In genomic region chr2:66334237-66335054, GRCh38 we compare ENCODE assay signal across 17 cellular contexts.
DNase-seq lines count a peak whose midpoint lies in the region; ATAC-seq and TF ChIP-seq lines count a peak whose summit lies in the region.
"Had no signal": no experiment of that assay in that cellular context is flagged by ENCODE, and none has a peak within 500 bp of the region (broad histone marks: within the 10 kb centered on the region; RNA-seq: fewer than 3 reads in every experiment).

No MANE protein-coding gene starts in this region.

- peak; percentile 60 for ATAC-seq in WTC11
- no peak for ATAC-seq in stimulated activated naive B cell treated with anti-CD40 and anti-IgM and Interleukin-4, amounts not matched to agents 10 μg/mL and 1 μg/mL and 100 μg/mL, for 72 hours (replicated peaks)

- H3K27me3 ChIP-seq in BE2C = no peaks in the 10 kb centered on the region
- H3K27me3 ChIP-seq: BLaER1, upper lobe of left lung had no signal

- TF ChIP-seq CTCF in NB4 (IDR thresholded peaks at IDR 0.05; ENCODE audit: low read depth, low read length) (no peak), WTC11 (IDR thresholded peaks at IDR 0.05) (no peak), BE2C (IDR thresholded peaks at IDR 0.05; ENCODE audit: low read depth, low read length) (no peak)

- no peaks in the 10 kb centered on the region for H3K4me1 ChIP-seq in BE2C
- H3K4me1 ChIP-seq: HAP-1, upper lobe of left lung had no signal

- peaks cover 26% of the 10 kb centered on the region for H3K4me1 Mint-ChIP-seq in WTC11
- no peaks in the 10 kb centered on the region for H3K4me1 Mint-ChIP-seq in stimulated activated naive B cell treated with anti-CD40 and anti-IgM and Interleukin-4, amounts not matched to agents 10 μg/mL and 1 μg/mL and 100 μg/mL, for 72 hours
- no peaks in the 10 kb centered on the region for H3K4me1 Mint-ChIP-seq in activated naive CD4-positive, alpha-beta T cell treated with anti-CD3 and anti-CD28 coated beads for 36 hours (ENCODE audit: low read depth)
- H3K4me1 Mint-ChIP-seq: nephron had no signal

- DNase-seq in 8988T = peak; percentile 15
- DNase-seq in Daoy (ENCODE audit: low read depth) = peak; percentile 90
- peak; percentile 54 for DNase-seq in NB4 (ENCODE audit: low read depth)
- no peak for DNase-seq in WTC11 (ENCODE audit: low spot score)
- DNase-seq in BE2C = no peak
- DNase-seq in GDM1 (lab: John Stamatoyannopoulos, UW) = no peak
- DNase-seq in stimulated activated naive B cell treated with anti-CD40 and anti-IgM and Interleukin-4, amounts not matched to agents 10 μg/mL and 1 μg/mL and 100 μg/mL, for 72 hours = no peak
- no peak for DNase-seq in activated naive CD4-positive, alpha-beta T cell treated with anti-CD3 and anti-CD28 coated beads for 36 hours
- DNase-seq: activated CD4-positive, alpha-beta T cell treated with anti-CD3 and anti-CD28 coated beads for 1 hour; caudate nucleus; Karpas-422; Right ventricle myocardium superior; upper lobe of left lung had no signal

- CTCF ChIA-PET in WTC11 (lab: Charles Lee) = no interaction called here
- CTCF ChIA-PET in activated naive CD4-positive, alpha-beta T cell treated with anti-CD3 and anti-CD28 coated beads for 36 hours (lab: Charles Lee) = interaction anchor here (0.7 kb wide), 1 partner anchor 24 kb away, joined by 3 read pairs; no protein-coding TSS in a partner anchor

- H3K36me3 Mint-ChIP-seq in WTC11 = 0 out of 2 replicates have a peak, but pooled peaks cover 2% of the 10 kb centered on the region
- H3K36me3 Mint-ChIP-seq in stimulated activated naive B cell treated with anti-CD40 and anti-IgM and Interleukin-4, amounts not matched to agents 10 μg/mL and 1 μg/mL and 100 μg/mL, for 72 hours = no peaks in the 10 kb centered on the region
- no peaks in the 10 kb centered on the region for H3K36me3 Mint-ChIP-seq in activated naive CD4-positive, alpha-beta T cell treated with anti-CD3 and anti-CD28 coated beads for 36 hours (ENCODE audit: low read depth)

- no peaks in the 10 kb centered on the region for H3K9me3 ChIP-seq in BE2C
- H3K9me3 ChIP-seq: BLaER1, HAP-1, upper lobe of left lung had no signal

- H3K36me3 ChIP-seq in BE2C = no peaks in the 10 kb centered on the region
- H3K36me3 ChIP-seq: BLaER1, HAP-1, upper lobe of left lung had no signal

- no peaks in the 10 kb centered on the region for H3K27me3 Mint-ChIP-seq in WTC11 (ENCODE audit: low read depth)
- no peaks in the 10 kb centered on the region for H3K27me3 Mint-ChIP-seq in stimulated activated naive B cell treated with anti-CD40 and anti-IgM and Interleukin-4, amounts not matched to agents 10 μg/mL and 1 μg/mL and 100 μg/mL, for 72 hours
- no peaks in the 10 kb centered on the region for H3K27me3 Mint-ChIP-seq in activated naive CD4-positive, alpha-beta T cell treated with anti-CD3 and anti-CD28 coated beads for 36 hours (ENCODE audit: low read depth)

- POLR2A ChIA-PET in WTC11 (lab: Charles Lee) = no interaction called here

- no peak for TF ChIP-seq POLR2A in NB4 (IDR thresholded peaks at IDR 0.05; ENCODE audit: extremely low read depth, insufficient read length)

- intact Hi-C loops in activated naive CD4-positive, alpha-beta T cell treated with anti-CD3 and anti-CD28 coated beads for 36 hours (cut with micrococcal nuclease) = no loop called here

- H3K4me3 ChIP-seq in NB4 (ENCODE audit: low read depth, low read length) = no peak overlapping the region
- no peak overlapping the region for H3K4me3 ChIP-seq in BE2C (ENCODE audit: low read depth, low read length)
- H3K4me3 ChIP-seq: BLaER1, HAP-1, skin epidermis, upper lobe of left lung had no signal

- no peaks in the 10 kb centered on the region for H3K9me3 Mint-ChIP-seq in WTC11
- no peaks in the 10 kb centered on the region for H3K9me3 Mint-ChIP-seq in stimulated activated naive B cell treated with anti-CD40 and anti-IgM and Interleukin-4, amounts not matched to agents 10 μg/mL and 1 μg/mL and 100 μg/mL, for 72 hours
- no peaks in the 10 kb centered on the region for H3K9me3 Mint-ChIP-seq in activated naive CD4-positive, alpha-beta T cell treated with anti-CD3 and anti-CD28 coated beads for 36 hours
- H3K9me3 Mint-ChIP-seq: nephron had no signal

- H3K4me3 Mint-ChIP-seq in WTC11 = no peak overlapping the region
- no peak overlapping the region for H3K4me3 Mint-ChIP-seq in stimulated activated naive B cell treated with anti-CD40 and anti-IgM and Interleukin-4, amounts not matched to agents 10 μg/mL and 1 μg/mL and 100 μg/mL, for 72 hours
- H3K4me3 Mint-ChIP-seq in activated naive CD4-positive, alpha-beta T cell treated with anti-CD3 and anti-CD28 coated beads for 36 hours = no peak overlapping the region
- H3K4me3 Mint-ChIP-seq: nephron had no signal

- H3K27ac Mint-ChIP-seq in WTC11 = 0 out of 2 replicates have a peak overlapping the region, but pooled peaks have one; percentile 63
- no peak overlapping the region for H3K27ac Mint-ChIP-seq in stimulated activated naive B cell treated with anti-CD40 and anti-IgM and Interleukin-4, amounts not matched to agents 10 μg/mL and 1 μg/mL and 100 μg/mL, for 72 hours
- H3K27ac Mint-ChIP-seq in activated naive CD4-positive, alpha-beta T cell treated with anti-CD3 and anti-CD28 coated beads for 36 hours = no peak overlapping the region
- H3K27ac Mint-ChIP-seq: nephron had no signal

TF ChIP-seq in WTC11, 78 proteins besides CTCF, POLR2A, EP300 and RAD21 (continues in another document):
- TF ChIP-seq NFATC4 (CRISPR knock-in tag; IDR thresholded peaks at IDR 0.05) (no peak), TP53 (CRISPR knock-in tag; IDR thresholded peaks at IDR 0.05) (no peak), GTF2I (CRISPR knock-in tag; conservative IDR thresholded peaks at IDR 0.05) (no peak), OVOL2 (CRISPR knock-in tag; IDR thresholded peaks at IDR 0.05; ENCODE audit: borderline replicate concordance) (no peak), HMGXB4 (CRISPR knock-in tag; IDR thresholded peaks at IDR 0.05) (no peak), RORB (CRISPR knock-in tag; IDR thresholded peaks at IDR 0.05) (no peak), ZNF232 (CRISPR knock-in tag; IDR thresholded peaks at IDR 0.05) (no peak), GRHL2 (CRISPR knock-in tag; IDR thresholded peaks at IDR 0.05; ENCODE audit: insufficient replicate concordance, severe bottlenecking) (no peak), FOXJ3 (CRISPR knock-in tag; IDR thresholded peaks at IDR 0.05; ENCODE audit: borderline replicate concordance) (no peak), TCF7 (CRISPR knock-in tag; IDR thresholded peaks at IDR 0.05; ENCODE audit: low read depth) (no peak), STAT6 (CRISPR knock-in tag; conservative IDR thresholded peaks at IDR 0.05; ENCODE audit: low read depth) (no peak)
- TF ChIP-seq, protein P1, sequence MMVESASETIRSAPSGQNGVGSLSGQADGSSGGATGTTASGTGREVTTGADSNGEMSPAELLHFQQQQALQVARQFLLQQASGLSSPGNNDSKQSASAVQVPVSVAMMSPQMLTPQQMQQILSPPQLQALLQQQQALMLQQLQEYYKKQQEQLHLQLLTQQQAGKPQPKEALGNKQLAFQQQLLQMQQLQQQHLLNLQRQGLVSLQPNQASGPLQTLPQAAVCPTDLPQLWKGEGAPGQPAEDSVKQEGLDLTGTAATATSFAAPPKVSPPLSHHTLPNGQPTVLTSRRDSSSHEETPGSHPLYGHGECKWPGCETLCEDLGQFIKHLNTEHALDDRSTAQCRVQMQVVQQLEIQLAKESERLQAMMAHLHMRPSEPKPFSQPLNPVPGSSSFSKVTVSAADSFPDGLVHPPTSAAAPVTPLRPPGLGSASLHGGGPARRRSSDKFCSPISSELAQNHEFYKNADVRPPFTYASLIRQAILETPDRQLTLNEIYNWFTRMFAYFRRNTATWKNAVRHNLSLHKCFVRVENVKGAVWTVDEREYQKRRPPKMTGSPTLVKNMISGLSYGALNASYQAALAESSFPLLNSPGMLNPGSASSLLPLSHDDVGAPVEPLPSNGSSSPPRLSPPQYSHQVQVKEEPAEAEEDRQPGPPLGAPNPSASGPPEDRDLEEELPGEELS (CRISPR knock-in tag; IDR thresholded peaks at IDR 0.05) = no peak
- TF ChIP-seq, protein P2, sequence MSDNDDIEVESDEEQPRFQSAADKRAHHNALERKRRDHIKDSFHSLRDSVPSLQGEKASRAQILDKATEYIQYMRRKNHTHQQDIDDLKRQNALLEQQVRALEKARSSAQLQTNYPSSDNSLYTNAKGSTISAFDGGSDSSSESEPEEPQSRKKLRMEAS (CRISPR knock-in tag; IDR thresholded peaks at IDR 0.05) = no peak

Comparison
In these comparisons a context has a peak if more than half of its experiments do, and no peak if none do; other contexts are left out.
1. DNase-seq: peak in 8988T (single experiment), Daoy (single experiment) and NB4 (single experiment); none in WTC11 (single experiment), BE2C (single experiment), GDM1 (single experiment), stimulated activated naive B cell treated with anti-CD40 and anti-IgM and Interleukin-4, amounts not matched to agents 10 μg/mL and 1 μg/mL and 100 μg/mL, for 72 hours (single experiment) and activated naive CD4-positive, alpha-beta T cell treated with anti-CD3 and anti-CD28 coated beads for 36 hours (single experiment).